ENCODE assay signal across 16 cellular contexts in the genomic region with DNA sequence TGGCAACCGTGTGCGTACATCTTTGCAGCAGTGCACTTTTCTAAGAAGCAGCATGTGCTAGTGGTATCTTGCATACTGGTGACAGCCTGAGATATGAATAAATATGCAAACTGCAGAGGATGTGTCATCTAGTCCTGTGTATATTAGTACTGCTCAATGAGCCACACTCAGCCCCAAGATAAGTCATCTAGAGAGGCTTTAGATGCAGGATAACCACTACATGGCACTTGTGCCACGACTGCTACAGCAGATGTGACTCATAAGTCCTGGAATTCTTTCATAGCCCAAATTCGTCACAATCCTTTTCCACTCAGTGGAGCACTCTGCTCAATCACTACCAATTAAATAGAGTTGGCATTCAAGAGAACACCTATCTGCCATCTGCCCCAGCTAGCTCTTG.
A peak's percentile ranks its signal among the peaks of the same experiment; 100 is the strongest.
DNase-seq lines count a peak whose midpoint lies in the region; ATAC-seq and TF ChIP-seq lines count a peak whose summit lies in the region.
"Had no signal": no experiment of that assay in that cellular context is flagged by ENCODE, and none has a peak within 500 bp of the region (broad histone marks: within the 10 kb centered on the region; RNA-seq: fewer than 3 reads in every experiment).

No MANE protein-coding gene starts in this region.

- peak; percentile 98 for ATAC-seq in PC-3
- no peak for ATAC-seq in HG02938 (IDR thresholded peaks at IDR 0.05; ENCODE audit: unreplicated experiment)
- no peak for ATAC-seq in HG03175 (IDR thresholded peaks at IDR 0.05; ENCODE audit: unreplicated experiment)
- ATAC-seq: GM12878 had no signal

- no peak overlapping the region for H2AK5ac ChIP-seq in neuronal stem cell (ENCODE audit: low read depth, low read length)

- peak overlapping the region; percentile 79 for H3K27ac ChIP-seq in PC-3 (ENCODE audit: low read length)
- H3K27ac ChIP-seq in neuronal stem cell (replicated peaks; ENCODE audit: low read length), result no peak overlapping the region
- H3K27ac ChIP-seq: stomach had no signal

- H3K4me2 ChIP-seq in PC-3 (ENCODE audit: low read length) (peak overlapping the region; percentile 52), neuronal stem cell (ENCODE audit: insufficient read depth, low read length, poor library complexity, severe bottlenecking) (no peak overlapping the region)

- no peak overlapping the region for H2BK12ac ChIP-seq in neuronal stem cell (ENCODE audit: low read length)

- no peak overlapping the region for H2BK5ac ChIP-seq in neuronal stem cell (ENCODE audit: low read length)

- H3F3A ChIP-seq in PC-3 (ENCODE audit: low read length, unreplicated experiment), result no peaks in the 10 kb centered on the region

- H3K27me3 ChIP-seq in PC-3 (ENCODE audit: low read length), result no peaks in the 10 kb centered on the region
- no peaks in the 10 kb centered on the region for H3K27me3 ChIP-seq in neuronal stem cell (ENCODE audit: control insufficient read depth in 3 of 3, insufficient read depth in 3 of 3, low read depth in 1 of 3, low read length in 3 of 3)
- H3K27me3 ChIP-seq: stomach had no signal

- BruUV-seq in PC-3 (replicated peaks; lab: Mats Ljungman, UMichigan), result no TSS peak

- H3K9me2 ChIP-seq in PC-3 (replicated peaks; ENCODE audit: low read length), result no peaks in the 10 kb centered on the region; the same call in 1 of the 2 replicates

- no peak overlapping the region for H4K91ac ChIP-seq in neuronal stem cell (ENCODE audit: low read depth, low read length, poor library complexity)

- no peaks in the 10 kb centered on the region for H3K36me3 ChIP-seq in PC-3 (ENCODE audit: low read depth, low read length)
- H3K36me3 ChIP-seq in neuronal stem cell (replicated peaks in 1 of 2; ENCODE audit: control insufficient read depth in 2 of 2, insufficient read depth in 2 of 2, low read length in 2 of 2), result no peaks in the 10 kb centered on the region
- H3K36me3 ChIP-seq: HAP-1, stomach had no signal

- H4K8ac ChIP-seq in neuronal stem cell (ENCODE audit: low read depth, low read length), result no peak overlapping the region

- H3K23ac ChIP-seq in neuronal stem cell (ENCODE audit: low read depth, low read length, poor library complexity), result no peak overlapping the region

- H3K9me3 ChIP-seq in PC-3 (ENCODE audit: low read length), result no peaks in the 10 kb centered on the region
- H3K9me3 ChIP-seq in neuronal stem cell (replicated peaks in 1 of 2; ENCODE audit: control insufficient read depth in 2 of 2, insufficient read depth in 1 of 2, low read depth in 1 of 2, low read length in 2 of 2), result no peaks in the 10 kb centered on the region
- H3K9me3 ChIP-seq: Caco-2, stomach had no signal

- H4K20me1 ChIP-seq in PC-3 (ENCODE audit: low read length), result no peaks in the 10 kb centered on the region

- peak overlapping the region; percentile 30; the same call in 1 of the 2 replicates for H3K9ac ChIP-seq in PC-3 (ENCODE audit: low read length)
- H3K9ac ChIP-seq in neuronal stem cell (ENCODE audit: low read depth, low read length, poor library complexity), result no peak overlapping the region

- H3K4me1 ChIP-seq in PC-3 (ENCODE audit: insufficient read depth, low read length) (peaks cover 18% of the 10 kb centered on the region), neuronal stem cell (ENCODE audit: control insufficient read depth in 2 of 2, insufficient read depth in 1 of 2, low read depth in 1 of 2, low read length in 2 of 2) (peaks cover 1 to 8% of the 10 kb centered on the region in 2 donors)
- H3K4me1 ChIP-seq: Caco-2, HAP-1, stomach had no signal

- DNase-seq in EL (peak; percentile 89), PC-3 (peak; percentile 97), fibroblast of peridontal ligament (ENCODE audit: extremely low read depth) (peak; percentile 38), skeletal muscle cell (ENCODE audit: low read depth) (peak; percentile 7), NCI-H1694 treated with DMSO at 0.1 percent for 48 hours (lab: John Stamatoyannopoulos, UW) (no peak), neuronal stem cell (ENCODE audit: low spot score) (no peak)
- DNase-seq: Caco-2; effector memory CD4-positive, alpha-beta T cell; KG1; OCI-M1; stimulated activated CD4-positive, alpha-beta T cell treated with anti-CD3 and anti-CD28 coated beads, Interleukin-4, amount 100 ng/mL, for 4 hours; stomach had no signal

- CTCF ChIA-PET in PC-3 (lab: Charles Lee), result no interaction called here

- H3K14ac ChIP-seq in neuronal stem cell (ENCODE audit: low read length), result no peak overlapping the region

- intact Hi-C loops in PC-3 (cut with micrococcal nuclease), result no loop called here

- H2BK15ac ChIP-seq in neuronal stem cell (ENCODE audit: low read length), result no peak overlapping the region

- no peaks in the 10 kb centered on the region for H3K79me1 ChIP-seq in neuronal stem cell (ENCODE audit: low read depth, low read length)

- H3K4me3 ChIP-seq in PC-3 (ENCODE audit: low read length) (no peak overlapping the region), skeletal muscle cell (ENCODE audit: low read depth, low read length) (no peak overlapping the region), neuronal stem cell (ENCODE audit: low read length in 2 of 2) (no peak overlapping the region)
- H3K4me3 ChIP-seq: GM12878, HAP-1, stomach had no signal

- TF ChIP-seq CTCF in PC-3 (conservative IDR thresholded peaks at IDR 0.05; ENCODE audit: low read depth, low read length), result 0 out of 2 replicates have a peak, but pooled peaks have one; percentile 11

- no peak overlapping the region for H2BK120ac ChIP-seq in neuronal stem cell (ENCODE audit: low read depth, low read length)

- H3K18ac ChIP-seq in neuronal stem cell (ENCODE audit: low read length), result no peak overlapping the region

- H2AFZ ChIP-seq in PC-3 (ENCODE audit: low read length), result no peak overlapping the region
- H2AFZ ChIP-seq in neuronal stem cell (ENCODE audit: low read length), result no peak overlapping the region

- no peak overlapping the region for H3K4ac ChIP-seq in neuronal stem cell (ENCODE audit: low read length)

- H3K79me2 ChIP-seq in PC-3 (ENCODE audit: low read length), result no peaks in the 10 kb centered on the region

- POLR2A ChIA-PET in PC-3 (lab: Charles Lee; ENCODE audit: unreplicated experiment), result no interaction called here

- WGBS in neuronal stem cell (ENCODE audit: extremely low coverage in 2 of 2, insufficient read length in 2 of 2, insufficient replicate concordance in 1 of 2), 2 donors, result no CpG with 5 or more reads among the region's 4 CpGs

Comparison
In these comparisons a context has a peak if more than half of its experiments do, and no peak if none do; other contexts are left out.
1. DNase-seq: peak in EL (single experiment), PC-3 (single experiment), fibroblast of peridontal ligament (single experiment) and skeletal muscle cell (single experiment); none in NCI-H1694 treated with DMSO at 0.1 percent for 48 hours (single experiment) and neuronal stem cell (single experiment).